Comparison of ENCODE assay signal across 8 cellular contexts in the genomic region with DNA sequence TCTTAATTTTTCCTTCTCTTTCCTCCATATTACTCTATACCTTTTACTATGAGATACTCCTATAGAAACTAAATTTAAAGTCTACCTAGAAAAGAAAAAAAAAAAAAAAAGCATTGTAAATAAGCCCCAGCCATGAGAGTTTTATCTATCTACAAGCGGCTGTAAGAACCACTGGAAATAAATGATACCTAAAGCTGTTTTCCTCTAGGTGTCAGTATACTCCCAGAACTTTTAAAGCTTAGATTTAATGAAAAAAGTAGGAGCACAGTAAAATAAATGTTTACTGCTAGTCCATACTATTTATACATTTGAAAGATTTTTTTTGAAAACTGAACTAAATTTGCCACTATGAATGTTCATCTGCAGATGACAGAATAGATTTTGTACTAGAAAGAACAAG. TPM values are rescaled to one million over a fixed set of nuclear protein-coding genes. Genes with fewer than 3 reads are reported as not detected.
DNase-seq lines count a peak whose midpoint lies in the region; ATAC-seq, FAIRE-seq and TF ChIP-seq lines count a peak whose summit lies in the region.

No MANE protein-coding gene starts in this region.

- CTCF ChIA-PET in H1 (lab: Charles Lee; ENCODE audit: partially characterized antibody) (interaction anchor here (0.6 to 2.5 kb wide), 17 partner anchors 11 to 369 kb away, joined by 3 to 15 read pairs (median 4); a partner anchor contains a TSS), T-cell (lab: Charles Lee) (interaction anchor here in 1 of 2 donors (0.6 kb wide), 1 partner anchor 58 kb away, joined by 4 read pairs; no protein-coding TSS in a partner anchor)
- CTCF ChIA-PET in activated CD8-positive, alpha-beta memory T cell treated with anti-CD3 and anti-CD28 coated beads, Interleukin-2, amount 10 ng/mL, durations not matched to agents 7 days and 5 days (lab: Charles Lee), result no interaction called here

- no peak overlapping the region for H3K23ac ChIP-seq in H1 (ENCODE audit: insufficient read length)

- H3K36me3 ChIP-seq in H1 (ENCODE audit: control insufficient read depth in 2 of 4, insufficient read depth in 4 of 4, low read length in 3 of 4), result no peaks in the 10 kb centered on the region

- H3K4me1 ChIP-seq in H1 (replicated peaks in 1 of 4; ENCODE audit: control insufficient read depth in 3 of 4, insufficient read depth in 4 of 4, low read length in 3 of 4), result peaks cover 0 to 8% (median 3%) of the 10 kb centered on the region in 4 experiments; a peak in 4 of 7 replicates

- WGBS in H1 (ENCODE audit: extremely low coverage in 1 of 2, insufficient coverage in 1 of 2, insufficient read length in 1 of 2, insufficient replicate concordance in 2 of 2, low coverage in 1 of 2, low lambda C conversion rate in 2 of 2, missing lambda C conversion rate in 1 of 2), 2 experiments, result 27% methylated on average over 1 of the region's 1 CpG; no CpG with 5 or more reads in 1 of the 2 experiments

- H2BK5ac ChIP-seq in H1 (ENCODE audit: low read depth, low read length), result no peak overlapping the region

- no peaks in the 10 kb centered on the region for H4K20me1 ChIP-seq in H1 (replicated peaks in 1 of 2; ENCODE audit: control insufficient read depth in 1 of 2, insufficient read depth in 2 of 2, low read length in 2 of 2)

- no peak overlapping the region for H4K8ac ChIP-seq in H1 (ENCODE audit: extremely low read depth, insufficient read depth, low read length)

- peak overlapping the region in 1 of 4 experiments; percentile 47; a peak in 1 of 8 replicates for H3K4me3 ChIP-seq in H1 (ENCODE audit: extremely low read depth in 1 of 4, insufficient read depth in 2 of 4, low read depth in 3 of 4, low read length in 4 of 4)

- H3K4ac ChIP-seq in H1 (replicated peaks; ENCODE audit: insufficient read length, low read depth, low read length), result no peak overlapping the region

- no peaks in the 10 kb centered on the region for H3K23me2 ChIP-seq in H1 (ENCODE audit: low read depth, low read length)

- H3K27ac Mint-ChIP-seq in osteocyte (ENCODE audit: unreplicated experiment), result no peak overlapping the region
- no peak overlapping the region for H3K27ac Mint-ChIP-seq in activated CD8-positive, alpha-beta memory T cell treated with anti-CD3 and anti-CD28 coated beads, Interleukin-2, amount 10 ng/mL, durations not matched to agents 7 days and 5 days
- H3K27ac Mint-ChIP-seq in T-cell, result no peak overlapping the region

- peak; percentile 51 to 67 for TF ChIP-seq RAD21 in H1 (IDR thresholded peaks at IDR 0.05 in 1 of 2, conservative IDR thresholded peaks at IDR 0.05 in 1 of 2; ENCODE audit: low read depth in 2 of 2, low read length in 2 of 2)

- H3K36me3 Mint-ChIP-seq in osteocyte (ENCODE audit: unreplicated experiment), result no peaks in the 10 kb centered on the region
- no peaks in the 10 kb centered on the region for H3K36me3 Mint-ChIP-seq in activated CD8-positive, alpha-beta memory T cell treated with anti-CD3 and anti-CD28 coated beads, Interleukin-2, amount 10 ng/mL, durations not matched to agents 7 days and 5 days
- no peaks in the 10 kb centered on the region for H3K36me3 Mint-ChIP-seq in T-cell

- no peak overlapping the region for H2AFZ ChIP-seq in H1 (ENCODE audit: low read length)

- H3K79me2 ChIP-seq in H1 (ENCODE audit: control insufficient read depth in 1 of 2, insufficient read depth in 2 of 2, low read length in 2 of 2), result no peaks in the 10 kb centered on the region

- peak; percentile 46 for TF ChIP-seq CTCF in GM13977 (IDR thresholded peaks at IDR 0.05; ENCODE audit: extremely low read depth, insufficient read depth, missing control alignments)
- TF ChIP-seq CTCF in H1 (IDR thresholded peaks at IDR 0.05; ENCODE audit: control extremely low read depth in 1 of 3, insufficient read depth in 1 of 3, low read depth in 1 of 3, low read length in 3 of 3), result peak in 2 of 3 experiments; percentile 15 to 34; a peak in 2 of 4 replicates
- peak; percentile 71 for TF ChIP-seq CTCF in osteocyte (IDR thresholded peaks at IDR 0.05)

- no peak overlapping the region for H3K9ac ChIP-seq in H1 (replicated peaks in 1 of 4; ENCODE audit: extremely low read depth in 1 of 4, low read depth in 3 of 4, low read length in 3 of 4)

- no peak overlapping the region for H3K18ac ChIP-seq in H1 (ENCODE audit: extremely low read depth, low read length)

- DNase-seq in GM13977 (ENCODE audit: low spot score), result no peak
- DNase-seq in NCI-H460 (ENCODE audit: extremely low read depth, low read depth), result peak; percentile 23
- no peak for DNase-seq in H1 (ENCODE audit: low read depth in 1 of 2, low spot score in 2 of 2)
- no peak for DNase-seq in osteocyte (ENCODE audit: extremely low spot score, unreplicated experiment)
- DNase-seq in activated CD8-positive, alpha-beta memory T cell treated with anti-CD3 and anti-CD28 coated beads, Interleukin-2, amount 10 ng/mL, durations not matched to agents 7 days and 5 days, result no peak
- DNase-seq in T-cell, result no peak
- no peak for DNase-seq in activated T-cell treated with anti-CD3 and anti-CD28 coated beads, Interleukin-2, amount 50 U/mL, for 1 hour
- no peak for DNase-seq in GM12892 (ENCODE audit: insufficient read length)

- in situ Hi-C loops in GM13977 (cut with MboI; ENCODE audit: low pct_unique_long_range_greater_than_20kb, low sequenced_read_pairs, unreplicated experiment), result no loop called here

- FAIRE-seq in H1 (lab: Jason Lieb, UNC) (peak; percentile 7), GM12892 (lab: Jason Lieb, UNC) (no peak)

- no peak overlapping the region for H2BK120ac ChIP-seq in H1 (replicated peaks; ENCODE audit: low read depth, low read length)

- ATAC-seq in activated CD8-positive, alpha-beta memory T cell treated with anti-CD3 and anti-CD28 coated beads, Interleukin-2, amount 10 ng/mL, durations not matched to agents 7 days and 5 days, result no peak
- ATAC-seq in T-cell (replicated peaks in 1 of 4), result no peak

- H3K9me3 Mint-ChIP-seq in osteocyte (ENCODE audit: unreplicated experiment) (no peaks in the 10 kb centered on the region), T-cell (peaks cover 12 to 30% (median 25%) of the 10 kb centered on the region in 3 donors)
- peaks cover 2% of the 10 kb centered on the region for H3K9me3 Mint-ChIP-seq in activated CD8-positive, alpha-beta memory T cell treated with anti-CD3 and anti-CD28 coated beads, Interleukin-2, amount 10 ng/mL, durations not matched to agents 7 days and 5 days (ENCODE audit: low read depth)

- no peak overlapping the region for H2BK12ac ChIP-seq in H1 (ENCODE audit: low read depth, low read length)

- H3K4me2 ChIP-seq in H1 (ENCODE audit: insufficient read depth in 1 of 2, low read depth in 2 of 2, low read length in 2 of 2), result no peak overlapping the region; a peak in 1 of 4 replicates

- H3K79me1 ChIP-seq in H1 (ENCODE audit: low read depth, low read length), result no peaks in the 10 kb centered on the region

- H3K4me1 Mint-ChIP-seq in osteocyte (ENCODE audit: unreplicated experiment) (peaks cover 15% of the 10 kb centered on the region), T-cell (no peaks in the 10 kb centered on the region)
- H3K4me1 Mint-ChIP-seq in activated CD8-positive, alpha-beta memory T cell treated with anti-CD3 and anti-CD28 coated beads, Interleukin-2, amount 10 ng/mL, durations not matched to agents 7 days and 5 days, result no peaks in the 10 kb centered on the region

- H3K14ac ChIP-seq in H1 (ENCODE audit: insufficient read length), result no peak overlapping the region

- H4K91ac ChIP-seq in H1 (replicated peaks; ENCODE audit: insufficient read length, low read length), result no peak overlapping the region

- no peak overlapping the region for H3K4me3 Mint-ChIP-seq in osteocyte (ENCODE audit: unreplicated experiment)
- H3K4me3 Mint-ChIP-seq in activated CD8-positive, alpha-beta memory T cell treated with anti-CD3 and anti-CD28 coated beads, Interleukin-2, amount 10 ng/mL, durations not matched to agents 7 days and 5 days, result no peak overlapping the region
- H3K4me3 Mint-ChIP-seq in T-cell, result no peak overlapping the region

- no peaks in the 10 kb centered on the region for H3K27me3 Mint-ChIP-seq in osteocyte (ENCODE audit: unreplicated experiment)
- H3K27me3 Mint-ChIP-seq in activated CD8-positive, alpha-beta memory T cell treated with anti-CD3 and anti-CD28 coated beads, Interleukin-2, amount 10 ng/mL, durations not matched to agents 7 days and 5 days, result no peaks in the 10 kb centered on the region
- H3K27me3 Mint-ChIP-seq in T-cell, result no peaks in the 10 kb centered on the region

- no peak overlapping the region for H4K5ac ChIP-seq in H1 (ENCODE audit: insufficient read length, low read depth, low read length)

- H2BK15ac ChIP-seq in H1 (ENCODE audit: low read length), result no peak overlapping the region

- no peak for TF ChIP-seq EP300 in H1 (IDR thresholded peaks at IDR 0.05; ENCODE audit: borderline replicate concordance in 1 of 2, low read depth in 2 of 2, low read length in 2 of 2)

- H3K27me3 ChIP-seq in H1 (replicated peaks in 1 of 4; ENCODE audit: control insufficient read depth in 3 of 4, extremely low read depth in 1 of 4, insufficient read depth in 3 of 4, low read length in 3 of 4), result no peaks in the 10 kb centered on the region

- no peak overlapping the region for H2BK20ac ChIP-seq in H1 (ENCODE audit: low read length)

- no peaks in the 10 kb centered on the region for H3K9me3 ChIP-seq in H1 (ENCODE audit: insufficient read depth in 2 of 2, low read depth in 1 of 2, low read length in 1 of 2)

- H2AK5ac ChIP-seq in H1 (ENCODE audit: low read depth, low read length), result no peak overlapping the region

- H3K27ac ChIP-seq in H1 (ENCODE audit: low read depth, low read length), result no peak overlapping the region

- no peak for TF ChIP-seq POLR2A in H1 (IDR thresholded peaks at IDR 0.05; ENCODE audit: control extremely low read depth in 1 of 2, low read depth in 2 of 2, low read length in 2 of 2)
- no peak for TF ChIP-seq POLR2A in GM12892 (IDR thresholded peaks at IDR 0.05; ENCODE audit: low read depth, low read length)

- H3K56ac ChIP-seq in H1 (replicated peaks; ENCODE audit: insufficient read length, low read depth, low read length), result no peak overlapping the region

- POLR2A ChIA-PET in H1 (lab: Charles Lee; ENCODE audit: partially characterized antibody), result no interaction called here
- POLR2A ChIA-PET in T-cell (lab: Charles Lee), result no interaction called here

RNA-seq across cellular contexts. Expression of a gene that starts 26.2 kb away (rescaled TPM):
- 0.38 TPM in 1 of 2 replicates, not detected in the other for total RNA-seq in NCI-H460 (2014; rRNA removed; shearing (Covaris generic))
- not detected in 2 replicates for polyA plus RNA-seq in NCI-H460 (2014; cell fraction: nucleus; rRNA removed)
- not detected in 2 replicates for total RNA-seq in H1 (2021; fragmentation: NEBNext Ultra II Directional; extraction: Animal tissue kit (Norgen Biotek cat#: 25700))
- polyA plus RNA-seq in H1 (2011; rRNA removed), result 0.15 and 0.16 TPM in 2 replicates
- 0.12 TPM for polyA plus RNA-seq in H1 (2011; cell fraction: cytosol; rRNA removed)
- 0.53 TPM for polyA plus RNA-seq in H1 (2011; cell fraction: nucleus; rRNA removed)
- 0.15 TPM in 2 of 4 replicates, not detected in the others for polyA plus RNA-seq in H1 (2012, experiment 1 of 2)
- polyA plus RNA-seq in H1 (2012, experiment 2 of 2), result not detected
- 0.14 TPM for polyA plus RNA-seq in H1 (2013, experiment 1 of 2)
- 0.17 TPM for polyA plus RNA-seq in H1 (2013, experiment 2 of 2)
- 0.29 TPM in 1 of 2 replicates, not detected in the other for polyA minus RNA-seq in H1 (2011; rRNA and poly(A)+ RNA removed)
- not detected for polyA minus RNA-seq in H1 (2011; cell fraction: cytosol; rRNA and poly(A)+ RNA removed)
- not detected for polyA minus RNA-seq in H1 (2011; cell fraction: nucleus; rRNA and poly(A)+ RNA removed)
- total RNA-seq in osteocyte (not detected in 2 replicates), T-cell (not detected)
- total RNA-seq in activated CD8-positive, alpha-beta memory T cell treated with anti-CD3 and anti-CD28 coated beads, Interleukin-2, amount 10 ng/mL, durations not matched to agents 7 days and 5 days, result not detected
- not detected for polyA plus RNA-seq in GM12892 (2012; ENCODE audit: missing spikeins)

RNA-seq across cellular contexts. Expression of a gene that starts 55.4 kb away (rescaled TPM):
- total RNA-seq in NCI-H460 (2014; rRNA removed; shearing (Covaris generic)), result 17.5 and 21.5 TPM in 2 replicates
- polyA plus RNA-seq in NCI-H460 (2014; cell fraction: nucleus; rRNA removed), result 10.0 and 12.7 TPM in 2 replicates
- 1.2 and 1.6 TPM in 2 replicates for total RNA-seq in H1 (2021; fragmentation: NEBNext Ultra II Directional; extraction: Animal tissue kit (Norgen Biotek cat#: 25700))
- polyA plus RNA-seq in H1 (2011; rRNA removed), result 0.25 and 0.63 TPM in 2 replicates
- polyA plus RNA-seq in H1 (2011; cell fraction: cytosol; rRNA removed), result 0.48 TPM
- polyA plus RNA-seq in H1 (2011; cell fraction: nucleus; rRNA removed), result 0.14 TPM
- polyA plus RNA-seq in H1 (2012, experiment 1 of 2), result 0.42 to 1.0 TPM (median 0.62 TPM) in 4 replicates
- 0.63 TPM for polyA plus RNA-seq in H1 (2012, experiment 2 of 2)
- 0.83 TPM for polyA plus RNA-seq in H1 (2013, experiment 1 of 2)
- 1.0 TPM for polyA plus RNA-seq in H1 (2013, experiment 2 of 2)
- 0.39 and 1.5 TPM in 2 replicates for polyA minus RNA-seq in H1 (2011; rRNA and poly(A)+ RNA removed)
- 1.2 TPM for polyA minus RNA-seq in H1 (2011; cell fraction: cytosol; rRNA and poly(A)+ RNA removed)
- not detected for polyA minus RNA-seq in H1 (2011; cell fraction: nucleus; rRNA and poly(A)+ RNA removed)
- 46.3 and 49.8 TPM in 2 replicates for total RNA-seq in osteocyte
- total RNA-seq in activated CD8-positive, alpha-beta memory T cell treated with anti-CD3 and anti-CD28 coated beads, Interleukin-2, amount 10 ng/mL, durations not matched to agents 7 days and 5 days, result not detected
- not detected for total RNA-seq in T-cell
- polyA plus RNA-seq in GM12892 (2012; ENCODE audit: missing spikeins), result 0.34 TPM
